In genomic region chr16:68083861-68084503, GRCh38 we compare ENCODE assay signal across 7 cellular contexts. TPM values are rescaled to one million over a fixed set of nuclear protein-coding genes. Genes with fewer than 3 reads are reported as not detected.
DNase-seq lines count a peak whose midpoint lies in the region; ATAC-seq and TF ChIP-seq lines count a peak whose summit lies in the region.

No MANE protein-coding gene starts in this region.

- POLR2A ChIA-PET in RWPE1 (lab: Yijun Ruan, JAX; ENCODE audit: low non-redundant PET) = interaction anchor here (0.7 to 1.0 kb wide), 2 partner anchors 10 to 11 kb away, joined by 5 read pairs; no protein-coding TSS in a partner anchor

- DNase-seq in GM23248 (peak; percentile 49), RWPE1 (ENCODE audit: low spot score) (no peak), osteoblast (ENCODE audit: insufficient read length, low spot score, missing footprints) (peak; percentile 91), glomerular visceral epithelial cell (ENCODE audit: extremely low spot score) (no peak)

- H2AFZ ChIP-seq in GM23248 (peak overlapping the region; percentile 99), osteoblast (ENCODE audit: low read length) (peak overlapping the region; percentile 88)

- H3K4me3 ChIP-seq in GM23248 (peak overlapping the region; percentile 95), osteoblast (ENCODE audit: insufficient read depth, low read length) (peak overlapping the region; percentile 73)

- peaks cover 34% of the 10 kb centered on the region for H3K79me2 ChIP-seq in GM23248 (ENCODE audit: insufficient read depth)
- H3K79me2 ChIP-seq in osteoblast (ENCODE audit: insufficient read depth, low read length) = peaks cover 31% of the 10 kb centered on the region

- peaks cover 18% of the 10 kb centered on the region for H3K4me1 ChIP-seq in GM23248 (ENCODE audit: insufficient read depth)
- H3K4me1 ChIP-seq in osteoblast (ENCODE audit: insufficient read depth, low read length) = peaks cover 45% of the 10 kb centered on the region

- in situ Hi-C loops in GM23248 (cut with MboI) = no loop called here

- H3K4me2 ChIP-seq in GM23248 (ENCODE audit: unreplicated experiment) (peak overlapping the region; percentile 91), osteoblast (ENCODE audit: insufficient read depth, low read length) (peak overlapping the region; percentile 89)

- H3K36me3 ChIP-seq in GM23248 (ENCODE audit: low read depth) (no peaks in the 10 kb centered on the region), osteoblast (ENCODE audit: insufficient read depth, low read length) (no peaks in the 10 kb centered on the region)

- H3K9ac ChIP-seq in GM23248 = peak overlapping the region; percentile 83

- H3K27me3 ChIP-seq in GM23248 (replicated peaks; ENCODE audit: insufficient read depth) (no peaks in the 10 kb centered on the region), osteoblast (ENCODE audit: insufficient read depth, low read length) (no peaks in the 10 kb centered on the region)

- CTCF ChIA-PET in RWPE1 (lab: Yijun Ruan, JAX) = interaction anchor here (0.6 to 1.1 kb wide), 2 partner anchors 9 to 56 kb away, joined by 3 to 6 read pairs; no protein-coding TSS in a partner anchor

- H4K20me1 ChIP-seq in GM23248 (ENCODE audit: insufficient read depth) (no peaks in the 10 kb centered on the region), osteoblast (ENCODE audit: insufficient read depth, low read length) (peaks cover 6% of the 10 kb centered on the region)

- H3F3A ChIP-seq in GM23248 (ENCODE audit: insufficient read depth) = peaks cover 23% of the 10 kb centered on the region

- peak; percentile 2 for ATAC-seq in esophagus mucosa
- ATAC-seq in GM18873 (IDR thresholded peaks at IDR 0.05; ENCODE audit: low FRiP score, unreplicated experiment) = no peak
- no peak for ATAC-seq in GM21381 (IDR thresholded peaks at IDR 0.05; ENCODE audit: unreplicated experiment)

- TF ChIP-seq CTCF in RWPE1 (conservative IDR thresholded peaks at IDR 0.05; ENCODE audit: low read depth) (no peak), osteoblast (IDR thresholded peaks at IDR 0.05; ENCODE audit: extremely low read depth, low read depth, low read length) (peak; percentile 27)

- no peaks in the 10 kb centered on the region for H3K9me2 ChIP-seq in GM23248 (ENCODE audit: insufficient read depth)

- 32 to 40% methylated on average over 20 to 21 of the region's 21 CpGs for WGBS in GM23248 (ENCODE audit: low coverage in 1 of 2, low lambda C conversion rate in 2 of 2, missing lambda C conversion rate in 2 of 2), 2 experiments

- H3K9me3 ChIP-seq in GM23248 (ENCODE audit: low read depth) (no peaks in the 10 kb centered on the region), osteoblast (ENCODE audit: low read depth, low read length) (no peaks in the 10 kb centered on the region)

- H3K27ac ChIP-seq in GM23248 (peak overlapping the region; percentile 56), RWPE1 (peak overlapping the region; percentile 97), osteoblast (ENCODE audit: low read depth, low read length) (peak overlapping the region; percentile 62)

RNA-seq across cellular contexts. Expression of gene NFATC3, which starts 1.2 kb away (rescaled TPM):
- total RNA-seq in GM23248 (2014; rRNA removed; shearing (Covaris generic)) = 14.2 and 17.5 TPM in 2 replicates
- 10.2 and 12.3 TPM in 2 replicates for polyA plus RNA-seq in GM23248 (2016; fragmentation: Nextera tagmentation; extraction: Ambion mirVana)
- total RNA-seq in esophagus mucosa (17.6 TPM), osteoblast (36.2 and 43.9 TPM in 2 replicates)

Comparison
In these comparisons a context has a peak if more than half of its experiments do, and no peak if none do; other contexts are left out.
1. DNase-seq: peak in GM23248 (single experiment) and osteoblast (single experiment); none in RWPE1 (single experiment) and glomerular visceral epithelial cell (single experiment).
2. Peak in every context shown above with its lines, with median percentiles within 50 percentile points of each other: H3K27ac ChIP-seq.